8 cellular contexts compared by ENCODE assay signal in the genomic region with DNA sequence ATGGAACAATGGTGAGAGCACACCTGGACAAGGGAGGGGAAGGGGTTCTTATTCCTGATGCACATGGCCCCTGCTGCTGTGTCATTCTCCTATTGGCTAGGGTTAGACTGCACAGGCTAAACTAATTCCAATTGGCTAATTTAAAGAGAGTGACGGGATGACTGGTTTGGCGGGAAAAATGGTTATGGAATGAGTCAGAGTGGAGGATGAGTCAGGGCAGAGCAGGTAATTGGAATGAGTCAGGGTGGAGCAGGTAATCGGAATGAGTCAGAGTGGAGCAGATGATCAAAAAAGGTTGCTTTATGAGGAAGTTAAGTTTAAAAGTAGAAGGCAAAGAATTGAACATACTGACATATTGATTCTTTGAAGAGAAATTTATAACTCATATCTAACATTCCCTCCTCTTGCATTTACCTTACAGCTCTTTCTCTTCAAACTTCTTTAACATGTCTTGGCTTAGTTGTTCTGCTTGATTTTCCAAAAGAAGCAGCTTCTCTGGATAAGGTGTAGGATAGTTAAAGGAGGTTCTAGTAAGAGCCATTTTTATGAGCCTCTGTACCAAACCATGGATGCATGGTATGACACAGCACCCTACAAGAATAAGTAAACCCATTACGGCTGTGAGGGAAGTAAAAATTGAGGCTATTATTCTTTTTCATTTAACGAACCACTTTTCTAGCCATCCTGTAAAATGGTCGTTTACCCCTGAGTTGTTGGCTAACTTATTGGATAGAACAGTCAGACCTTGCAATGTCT.
A peak's percentile ranks its signal among the peaks of the same experiment; 100 is the strongest.
DNase-seq lines count a peak whose midpoint lies in the region; FAIRE-seq and TF ChIP-seq lines count a peak whose summit lies in the region.
"Not testable (repeated sequence)": the region's sequence is repeated elsewhere in the genome, so short reads cannot be mapped to it uniquely, and the experiment has no call there.

No MANE protein-coding gene starts in this region.

- H4K20me1 ChIP-seq in keratinocyte (ENCODE audit: control insufficient read depth, extremely low read depth, insufficient read depth, low read length), result not testable (repeated sequence)

- not testable (repeated sequence) for FAIRE-seq in keratinocyte (lab: Jason Lieb, UNC)

- H3K79me2 ChIP-seq in keratinocyte (ENCODE audit: control insufficient read depth, insufficient read depth, low read length), result not testable (repeated sequence)

- not testable (repeated sequence) for H3K4me1 ChIP-seq in keratinocyte (ENCODE audit: control insufficient read depth, extremely low read depth, insufficient read depth, low read length)

- dilution Hi-C loops in keratinocyte (cut with MboI; ENCODE audit: extremely low pct_ligation_motif_present, low sequenced_read_pairs), result not testable (repeated sequence)

- TF ChIP-seq CTCF in brain microvascular endothelial cell (IDR thresholded peaks at IDR 0.05; ENCODE audit: low read depth, low read length, missing control alignments); keratinocyte (optimal IDR thresholded peaks at IDR 0.05 in 1 of 3, IDR thresholded peaks at IDR 0.05 in 1 of 3, conservative IDR thresholded peaks at IDR 0.05 in 1 of 3; ENCODE audit: extremely low read depth in 1 of 3, insufficient read depth in 2 of 3, low read length in 3 of 3): not testable (repeated sequence)

- not testable (repeated sequence) for H3K27me3 ChIP-seq in brain microvascular endothelial cell (replicated peaks); keratinocyte (ENCODE audit: control insufficient read depth, extremely low read depth, insufficient read depth, low read length)

- H3K9me1 ChIP-seq in keratinocyte (ENCODE audit: control insufficient read depth, extremely low read depth, insufficient read depth, low read length), result not testable (repeated sequence)

- not testable (repeated sequence) for H3K9me3 ChIP-seq in keratinocyte (ENCODE audit: control insufficient read depth, low read depth, low read length)

- not testable (repeated sequence) for H3K9ac ChIP-seq in keratinocyte (ENCODE audit: control insufficient read depth, extremely low read depth, insufficient read depth, low read length)

- H3K4me2 ChIP-seq in keratinocyte (ENCODE audit: control insufficient read depth, extremely low read depth, insufficient read depth, low read depth, low read length), result not testable (repeated sequence)

- in situ Hi-C loops in brain microvascular endothelial cell (cut with HindIII; ENCODE audit: low pct_ligation_motif_present, low sequenced_read_pairs), result not testable (repeated sequence)

- DNase-seq in ELR (ENCODE audit: low read depth) (peak; percentile 39), NCI-H69 (lab: John Stamatoyannopoulos, UW) (peak; percentile 21), brain microvascular endothelial cell (peak; percentile 9)
- peak; percentile 6 to 25 for DNase-seq in activated CD4-positive, alpha-beta T cell treated with anti-CD3 and anti-CD28 coated beads for 24 hours (ENCODE audit: low read depth in 2 of 2)
- DNase-seq in activated T-cell treated with anti-CD3 and anti-CD28 coated beads, Interleukin-2, amount 50 U/mL, for 48 hours, result peak; percentile 44 to 60
- not testable (repeated sequence) for DNase-seq in keratinocyte (ENCODE audit: low read depth, low spot score)
- peak; percentile 20 to 44 for DNase-seq in stimulated activated CD4-positive, alpha-beta T cell treated with anti-CD3 and anti-CD28 coated beads, Interleukin-15, amount 100 ng/mL, for 48 hours (ENCODE audit: low read depth in 2 of 2)
- DNase-seq in stimulated activated naive CD4-positive, alpha-beta T cell treated with Interleukin-2 at 50 U/mL for 16 hours (lab: John Stamatoyannopoulos, UW), result peak; percentile 28

- H3K36me3 ChIP-seq in brain microvascular endothelial cell (replicated peaks); keratinocyte (ENCODE audit: control insufficient read depth in 2 of 2, extremely low read depth in 1 of 2, insufficient read depth in 2 of 2, low read length in 2 of 2): not testable (repeated sequence)

- not testable (repeated sequence) for H3K27ac ChIP-seq in brain microvascular endothelial cell
- H3K27ac ChIP-seq in keratinocyte (ENCODE audit: control insufficient read depth, insufficient read depth, low read length), result peak overlapping the region; percentile 32

- not testable (repeated sequence) for H3K4me3 ChIP-seq in brain microvascular endothelial cell (ENCODE audit: low read depth, low read length); keratinocyte (ENCODE audit: control insufficient read depth in 2 of 3, extremely low read depth in 1 of 3, insufficient read depth in 2 of 3, low read depth in 1 of 3, low read length in 3 of 3)

- not testable (repeated sequence) for H2AFZ ChIP-seq in keratinocyte (ENCODE audit: control insufficient read depth, low read length)
